ENCODE assay signal across 20 cellular contexts in the genomic region with DNA sequence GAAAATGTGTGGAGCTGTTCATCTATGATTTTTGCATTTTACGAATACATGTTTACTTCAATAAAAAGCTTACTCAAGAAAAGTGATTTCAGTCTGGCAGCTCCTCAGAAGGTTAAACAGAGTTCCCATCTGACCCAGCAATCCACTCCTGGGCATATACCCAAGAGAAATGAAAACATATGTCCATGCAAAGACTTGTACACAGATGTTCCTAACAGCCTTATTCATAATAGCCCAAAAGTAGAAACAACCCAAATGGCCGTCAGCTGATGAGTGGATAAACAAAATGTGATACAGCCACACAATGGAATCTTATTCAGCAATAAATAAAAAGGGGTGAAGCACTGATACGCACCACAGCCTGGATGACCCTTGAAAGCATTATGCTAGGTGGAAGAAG. TPM values are rescaled to one million over a fixed set of nuclear protein-coding genes. Genes with fewer than 3 reads are reported as not detected.
DNase-seq lines count a peak whose midpoint lies in the region; TF ChIP-seq lines count a peak whose summit lies in the region.
"Had no signal": no experiment of that assay in that cellular context is flagged by ENCODE, and none has a peak within 500 bp of the region (broad histone marks: within the 10 kb centered on the region; RNA-seq: fewer than 3 reads in every experiment).

No MANE protein-coding gene starts in this region.

- peak; percentile 35 for DNase-seq in Ammon's horn (ENCODE audit: low spot score)
- DNase-seq in HFF-Myc (ENCODE audit: extremely low read depth, low read depth), result peak; percentile 32
- DNase-seq in endothelial cell (ENCODE audit: low spot score), result no peak
- peak; percentile 41 for DNase-seq in myocyte (ENCODE audit: low read depth)
- DNase-seq in NCI-H748 (lab: John Stamatoyannopoulos, UW; ENCODE audit: unreplicated experiment), result no peak
- no peak for DNase-seq in nephron progenitor cell
- no peak for DNase-seq in MM.1S
- DNase-seq in kidney tubule cell (ENCODE audit: low spot score), result no peak
- DNase-seq: activated naive CD4-positive, alpha-beta T cell treated with anti-CD3 and anti-CD28 coated beads, Interleukin-2, amount 50 U/mL, for 16 hours; activated T-cell treated with anti-CD3 and anti-CD28 coated beads, Interleukin-2, amount 50 U/mL, for 48 hours; CD8-positive, alpha-beta T cell; DMS79 treated with DMSO at 0.1 percent for 48 hours; endodermal cell; KG1; NCI-H1105; T-helper 9 cell had no signal

- H3K27me3 Mint-ChIP-seq in endothelial cell (ENCODE audit: unreplicated experiment) (peaks cover under 1% of the 10 kb centered on the region), nephron progenitor cell (ENCODE audit: low read depth, poor library complexity) (no peaks in the 10 kb centered on the region)

- no peaks in the 10 kb centered on the region for H3K36me3 ChIP-seq in MM.1S (replicated peaks; ENCODE audit: insufficient read depth, low read length)
- H3K36me3 ChIP-seq: gastroesophageal sphincter, neural progenitor cell, thoracic aorta had no signal

- H3K4me2 ChIP-seq in MM.1S (ENCODE audit: low read depth, low read length), result no peak overlapping the region
- H3K4me2 ChIP-seq: neural progenitor cell had no signal

- TF ChIP-seq CTCF in HFF-Myc (IDR thresholded peaks at IDR 0.05; ENCODE audit: low read depth, low read length, missing control alignments) (no peak), endothelial cell (IDR thresholded peaks at IDR 0.05; ENCODE audit: unreplicated experiment) (no peak), nephron progenitor cell (IDR thresholded peaks at IDR 0.05) (no peak), MM.1S (IDR thresholded peaks at IDR 0.05; ENCODE audit: low read length) (no peak)

- H3K4me1 Mint-ChIP-seq in endothelial cell (ENCODE audit: unreplicated experiment), result peaks cover 57% of the 10 kb centered on the region
- H3K4me1 Mint-ChIP-seq in nephron progenitor cell, result peaks cover 43% of the 10 kb centered on the region

- no peak overlapping the region for H2AFZ ChIP-seq in MM.1S (ENCODE audit: low read length)
- H2AFZ ChIP-seq: neural progenitor cell had no signal

- H3K27ac ChIP-seq in MM.1S (ENCODE audit: low read length), result no peak overlapping the region
- H3K27ac ChIP-seq: gastroesophageal sphincter, neural progenitor cell, thoracic aorta had no signal

- no peaks in the 10 kb centered on the region for H4K20me1 ChIP-seq in MM.1S (ENCODE audit: insufficient read depth, low read length)

- H3K9me2 ChIP-seq in MM.1S (replicated peaks; ENCODE audit: insufficient read depth, low read length), result no peaks in the 10 kb centered on the region

- H3K4me3 ChIP-seq in HFF-Myc (replicated peaks; ENCODE audit: low read depth, low read length) (no peak overlapping the region), MM.1S (ENCODE audit: low read length) (no peak overlapping the region)
- H3K4me3 ChIP-seq: gastroesophageal sphincter, neural progenitor cell, thoracic aorta had no signal

- no peak overlapping the region for H3K4me3 Mint-ChIP-seq in endothelial cell (ENCODE audit: unreplicated experiment)
- no peak overlapping the region for H3K4me3 Mint-ChIP-seq in nephron progenitor cell
- H3K4me3 Mint-ChIP-seq: CD8-positive, alpha-beta T cell; endodermal cell; mesothelial cell of epicardium; neural progenitor cell had no signal

- no peaks in the 10 kb centered on the region for H3F3A ChIP-seq in MM.1S (ENCODE audit: insufficient read depth, low read length)

- H3K9me3 Mint-ChIP-seq in endothelial cell (ENCODE audit: unreplicated experiment) (no peaks in the 10 kb centered on the region), nephron progenitor cell (peaks cover 55% of the 10 kb centered on the region)
- H3K9me3 Mint-ChIP-seq: CD8-positive, alpha-beta T cell had no signal

- no peak overlapping the region for H3K9ac ChIP-seq in MM.1S (ENCODE audit: low read length)
- H3K9ac ChIP-seq: neural progenitor cell had no signal

- no peaks in the 10 kb centered on the region for H3K27me3 ChIP-seq in MM.1S (replicated peaks; ENCODE audit: insufficient read depth, low read length)
- H3K27me3 ChIP-seq: gastroesophageal sphincter, neural progenitor cell had no signal

- H3K9me3 ChIP-seq in MM.1S (replicated peaks; ENCODE audit: insufficient read depth, low read length), result no peaks in the 10 kb centered on the region
- H3K9me3 ChIP-seq: gastroesophageal sphincter, thoracic aorta had no signal

- peaks cover under 1% of the 10 kb centered on the region for H3K36me3 Mint-ChIP-seq in endothelial cell (ENCODE audit: low read depth, unreplicated experiment)
- peaks cover 14% of the 10 kb centered on the region for H3K36me3 Mint-ChIP-seq in nephron progenitor cell (ENCODE audit: low read depth)
- H3K36me3 Mint-ChIP-seq: CD8-positive, alpha-beta T cell; mesothelial cell of epicardium had no signal

- no peaks in the 10 kb centered on the region for H3K79me2 ChIP-seq in MM.1S (ENCODE audit: low read length)

- H3K27ac Mint-ChIP-seq in endothelial cell (ENCODE audit: unreplicated experiment) (peak overlapping the region; percentile 98), nephron progenitor cell (no peak overlapping the region)
- H3K27ac Mint-ChIP-seq: CD8-positive, alpha-beta T cell; endodermal cell; mesothelial cell of epicardium; neural progenitor cell had no signal

- H3K4me1 ChIP-seq in MM.1S (ENCODE audit: low read length), result no peaks in the 10 kb centered on the region
- H3K4me1 ChIP-seq: neural progenitor cell had no signal

RNA-seq across cellular contexts. Expression of gene CLCN4, which starts 20.8 kb away (rescaled TPM):
- total RNA-seq in endothelial cell (ENCODE audit: unreplicated experiment) (23.1 TPM), myocyte (17.2 and 19.1 TPM in 2 replicates)
- polyA plus RNA-seq in myocyte (2012), result 7.1 TPM

Comparison
In these comparisons a context has a peak if more than half of its experiments do, and no peak if none do; other contexts are left out.
1. DNase-seq: peak in Ammon's horn (single experiment), HFF-Myc (single experiment) and myocyte (single experiment); none in endothelial cell (single experiment), NCI-H748 (single experiment), nephron progenitor cell (single experiment), MM.1S (single experiment) and kidney tubule cell (single experiment).